Comparison of ENCODE assay signal across 9 cellular contexts in the genomic region with DNA sequence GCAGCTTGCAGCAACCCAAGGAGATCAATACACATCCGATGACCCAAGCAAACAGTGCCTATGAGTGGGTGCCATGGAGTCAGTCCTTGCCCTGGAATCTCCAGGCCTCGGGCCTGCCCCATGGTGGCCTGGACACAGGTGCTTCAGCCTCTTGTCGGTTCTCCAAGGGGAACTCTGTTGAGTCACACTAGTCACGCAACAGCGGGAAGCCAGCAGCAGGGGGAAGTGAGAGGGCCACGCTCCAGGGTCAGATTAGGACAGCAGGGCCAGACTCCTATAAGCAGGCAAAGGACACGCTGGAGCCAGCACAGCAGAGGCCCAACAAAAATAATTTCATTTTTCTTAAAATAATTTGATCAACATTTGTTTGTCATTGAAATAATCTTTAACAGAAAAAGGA. TPM values are rescaled to one million over a fixed set of nuclear protein-coding genes. Genes with fewer than 3 reads are reported as not detected.
DNase-seq lines count a peak whose midpoint lies in the region; ATAC-seq and TF ChIP-seq lines count a peak whose summit lies in the region.
"Had no signal": no experiment of that assay in that cellular context is flagged by ENCODE, and none has a peak within 500 bp of the region (broad histone marks: within the 10 kb centered on the region; RNA-seq: fewer than 3 reads in every experiment).

No MANE protein-coding gene starts in this region.

- H3K4me1 ChIP-seq in Peyer's patch, result peaks cover 0 to 4% (median 0%) of the 10 kb centered on the region in 4 donors

- H3K36me3 Mint-ChIP-seq in stimulated activated naive B cell treated with anti-CD40 and anti-IgM and Interleukin-4, amounts not matched to agents 10 μg/mL and 1 μg/mL and 100 μg/mL, for 72 hours, result peaks cover 9 to 10% of the 10 kb centered on the region in 2 donors
- no peaks in the 10 kb centered on the region for H3K36me3 Mint-ChIP-seq in activated T-cell treated with anti-CD3 and anti-CD28 coated beads, Interleukin-2, amount 50 U/mL, for 4 hours (ENCODE audit: insufficient read depth)

- no peak overlapping the region for H3K4me3 ChIP-seq in Peyer's patch

- no peaks in the 10 kb centered on the region for H3K9me3 ChIP-seq in Peyer's patch

- DNase-seq in GM04504 (ENCODE audit: low read depth), result peak; percentile 73
- DNase-seq in Peyer's patch, result peak in 2 of 3 donors; percentile 54 to 69
- peak; percentile 37 for DNase-seq in globus pallidus (ENCODE audit: low spot score)
- DNase-seq in stimulated activated naive B cell treated with anti-CD40 and anti-IgM and Interleukin-4, amounts not matched to agents 10 μg/mL and 1 μg/mL and 100 μg/mL, for 72 hours, result peak; percentile 77
- no peak for DNase-seq in NCI-H2029 treated with DMSO at 0.1 percent for 48 hours (lab: John Stamatoyannopoulos, UW)
- DNase-seq in NCI-H2196 treated with DMSO at 0.1 percent for 48 hours (lab: John Stamatoyannopoulos, UW; ENCODE audit: unreplicated experiment), result no peak
- no peak for DNase-seq in activated T-cell treated with anti-CD3 and anti-CD28 coated beads, Interleukin-2, amount 50 U/mL, for 4 hours

- peaks cover 43 to 70% of the 10 kb centered on the region in 2 donors for H3K4me1 Mint-ChIP-seq in stimulated activated naive B cell treated with anti-CD40 and anti-IgM and Interleukin-4, amounts not matched to agents 10 μg/mL and 1 μg/mL and 100 μg/mL, for 72 hours
- H3K4me1 Mint-ChIP-seq in activated T-cell treated with anti-CD3 and anti-CD28 coated beads, Interleukin-2, amount 50 U/mL, for 4 hours (ENCODE audit: low read depth), result peaks cover 17% of the 10 kb centered on the region

- no peaks in the 10 kb centered on the region for H3K27me3 ChIP-seq in Peyer's patch

- no peaks in the 10 kb centered on the region for H3K9me3 Mint-ChIP-seq in stimulated activated naive B cell treated with anti-CD40 and anti-IgM and Interleukin-4, amounts not matched to agents 10 μg/mL and 1 μg/mL and 100 μg/mL, for 72 hours
- no peaks in the 10 kb centered on the region for H3K9me3 Mint-ChIP-seq in activated T-cell treated with anti-CD3 and anti-CD28 coated beads, Interleukin-2, amount 50 U/mL, for 4 hours
- H3K9me3 Mint-ChIP-seq: central memory CD8-positive, alpha-beta T cell had no signal

- peak overlapping the region in 3 of 4 donors; percentile 15 to 49 (median 17) for H3K27ac ChIP-seq in Peyer's patch

- ATAC-seq in HG02610 (IDR thresholded peaks at IDR 0.05; ENCODE audit: unreplicated experiment), result peak; percentile 76
- peak; percentile 91 to 92 for ATAC-seq in stimulated activated naive B cell treated with anti-CD40 and anti-IgM and Interleukin-4, amounts not matched to agents 10 μg/mL and 1 μg/mL and 100 μg/mL, for 72 hours (replicated peaks)
- ATAC-seq in activated T-cell treated with anti-CD3 and anti-CD28 coated beads, Interleukin-2, amount 50 U/mL, for 4 hours, result no peak

- no peak for TF ChIP-seq CTCF in Peyer's patch (IDR thresholded peaks at IDR 0.05)

- H3K27me3 Mint-ChIP-seq in stimulated activated naive B cell treated with anti-CD40 and anti-IgM and Interleukin-4, amounts not matched to agents 10 μg/mL and 1 μg/mL and 100 μg/mL, for 72 hours, result no peaks in the 10 kb centered on the region
- no peaks in the 10 kb centered on the region for H3K27me3 Mint-ChIP-seq in activated T-cell treated with anti-CD3 and anti-CD28 coated beads, Interleukin-2, amount 50 U/mL, for 4 hours (ENCODE audit: low read depth)
- H3K27me3 Mint-ChIP-seq: central memory CD8-positive, alpha-beta T cell had no signal

- no peak for TF ChIP-seq POLR2A in Peyer's patch (IDR thresholded peaks at IDR 0.05)

- H3K27ac Mint-ChIP-seq in stimulated activated naive B cell treated with anti-CD40 and anti-IgM and Interleukin-4, amounts not matched to agents 10 μg/mL and 1 μg/mL and 100 μg/mL, for 72 hours, result peak overlapping the region; percentile 90

- no peaks in the 10 kb centered on the region for H3K36me3 ChIP-seq in Peyer's patch

- H3K4me3 Mint-ChIP-seq in stimulated activated naive B cell treated with anti-CD40 and anti-IgM and Interleukin-4, amounts not matched to agents 10 μg/mL and 1 μg/mL and 100 μg/mL, for 72 hours, result peak overlapping the region; percentile 20 to 37
- H3K4me3 Mint-ChIP-seq in activated T-cell treated with anti-CD3 and anti-CD28 coated beads, Interleukin-2, amount 50 U/mL, for 4 hours, result no peak overlapping the region
- H3K4me3 Mint-ChIP-seq: central memory CD8-positive, alpha-beta T cell had no signal

RNA-seq across cellular contexts. Expression of gene ARMC9, which starts 16.6 kb away (rescaled TPM):
- 10 to 100 TPM in 3 of 4 donors, 1 to 10 TPM in 1; 3.3 to 15.7 (median 10.5) TPM for total RNA-seq in Peyer's patch
- 1 to 10 TPM; 3.3 to 6.4 (median 5.9) TPM for total RNA-seq in activated T-cell treated with anti-CD3 and anti-CD28 coated beads, Interleukin-2, amount 50 U/mL, for 4 hours

RNA-seq across cellular contexts. Expression of gene HTR2B, which starts 57.0 kb away (rescaled TPM):
- total RNA-seq in Peyer's patch, result 1 to 10 TPM in 1 of 4 donors, under 1 TPM in 1, not detected in 2; 0.40 to 2.2 TPM
- under 1 TPM in 2 of 3 donors, not detected in 1; 0.08 to 0.23 TPM for total RNA-seq in activated T-cell treated with anti-CD3 and anti-CD28 coated beads, Interleukin-2, amount 50 U/mL, for 4 hours

Comparison
In these comparisons a context has a peak if more than half of its experiments do, and no peak if none do; other contexts are left out.
1. DNase-seq: peak in GM04504 (single experiment), Peyer's patch (2 of 3), globus pallidus (single experiment) and stimulated activated naive B cell treated with anti-CD40 and anti-IgM and Interleukin-4, amounts not matched to agents 10 μg/mL and 1 μg/mL and 100 μg/mL, for 72 hours (single experiment); none in NCI-H2029 treated with DMSO at 0.1 percent for 48 hours (single experiment), NCI-H2196 treated with DMSO at 0.1 percent for 48 hours (single experiment) and activated T-cell treated with anti-CD3 and anti-CD28 coated beads, Interleukin-2, amount 50 U/mL, for 4 hours (single experiment).
2. ATAC-seq: peak in HG02610 (single experiment) and stimulated activated naive B cell treated with anti-CD40 and anti-IgM and Interleukin-4, amounts not matched to agents 10 μg/mL and 1 μg/mL and 100 μg/mL, for 72 hours (2 of 2); none in activated T-cell treated with anti-CD3 and anti-CD28 coated beads, Interleukin-2, amount 50 U/mL, for 4 hours (0 of 2).